23 cellular contexts compared by ENCODE assay signal in the genomic region with DNA sequence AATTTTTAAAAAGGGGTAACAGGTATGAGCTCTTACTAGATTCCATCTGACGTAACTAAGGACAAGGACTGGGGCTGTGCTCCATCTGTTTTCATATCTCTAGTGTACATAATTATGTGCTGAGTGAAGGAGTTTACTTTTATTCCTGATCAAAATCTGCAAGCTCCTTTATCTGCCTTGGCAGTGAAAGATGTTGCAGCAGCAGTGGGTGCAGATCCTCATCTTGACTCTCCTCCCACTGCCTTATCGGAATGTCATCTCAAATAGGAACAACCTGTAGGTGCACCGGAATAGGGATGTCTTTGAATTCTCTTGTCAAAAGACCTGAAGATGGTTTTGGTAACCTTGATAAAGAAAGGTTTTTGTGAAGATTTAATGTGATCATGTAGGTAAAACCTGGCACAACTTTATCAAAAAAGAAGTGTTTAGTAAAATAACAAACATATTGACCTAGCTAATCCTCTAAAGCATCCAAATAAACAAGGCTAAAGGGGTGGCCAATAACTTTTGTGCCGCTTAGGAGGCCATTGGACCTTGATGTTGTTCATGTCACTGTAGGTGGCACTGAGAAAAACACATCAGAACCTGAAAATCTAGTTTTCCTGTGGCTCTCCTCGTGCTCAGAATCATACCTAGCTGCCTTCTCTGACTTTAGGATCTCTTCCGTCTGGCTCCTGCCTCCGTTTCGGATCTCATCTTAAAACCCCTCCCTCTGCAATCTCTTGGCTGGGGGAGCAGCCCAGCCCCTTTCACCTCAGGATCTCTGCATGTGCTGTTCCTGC. TPM values are rescaled to one million over a fixed set of nuclear protein-coding genes. Genes with fewer than 3 reads are reported as not detected.
"Had no signal": no experiment of that assay in that cellular context is flagged by ENCODE, and none has a peak within 500 bp of the region (broad histone marks: within the 10 kb centered on the region; RNA-seq: fewer than 3 reads in every experiment).

No MANE protein-coding gene starts in this region.

- ATAC-seq: activated CD8-positive, alpha-beta T cell treated with anti-CD3 and anti-CD28 coated beads, Interleukin-2, amount 10 ng/mL, durations not matched to agents 7 days and 5 days; activated naive CD4-positive, alpha-beta T cell treated with anti-CD3 and anti-CD28 coated beads, Interleukin-2, amount 50 U/mL, for 72 hours; activated naive CD8-positive, alpha-beta T cell treated with anti-CD3 and anti-CD28 coated beads, Interleukin-2, amount 50 U/mL, for 24 hours; WTC11 had no signal

- H3K36me3 ChIP-seq: SJSA1 had no signal

- DNase-seq: activated CD4-positive, alpha-beta T cell treated with anti-CD3 and anti-CD28 coated beads for 48 hours; activated CD4-positive, alpha-beta T cell treated with anti-CD3 and anti-CD28 coated beads, Interleukin-2, amount 50 U/mL, for 4 hours; activated CD4-positive, CD25-positive, alpha-beta regulatory T cell treated with anti-CD3 and anti-CD28 coated beads, Interleukin-2, amount 50 U/mL, for 72 hours; activated CD8-positive, alpha-beta memory T cell treated with anti-CD3 and anti-CD28 coated beads, Interleukin-2, amount 50 U/mL, for 48 hours; activated CD8-positive, alpha-beta T cell treated with anti-CD3 and anti-CD28 coated beads, Interleukin-2, amount 10 ng/mL, durations not matched to agents 7 days and 5 days; activated effector memory CD4-positive, alpha-beta T cell treated with Interleukin-2 at 50 U/mL for 16 hours; activated naive CD4-positive, alpha-beta T cell; activated naive CD8-positive, alpha-beta T cell treated with anti-CD3 and anti-CD28 coated beads, Interleukin-2, amount 50 U/mL, for 24 hours; activated T-cell treated with anti-CD3 and anti-CD28 coated beads, Interleukin-2, amount 50 U/mL, for 1 hour; amniotic stem cell; KG1; NCI-H1092; NCI-H1417 treated with DMSO at 0.1 percent for 48 hours; NCI-H1694; NCI-H345; NCI-H510A; NCI-H526 treated with DMSO at 0.1 percent for 48 hours; NK-92 treated with Interleukin-12 subunit alpha and Interleukin-12 subunit beta, amount 100 ng/mL, for 24 hours; OCI-M1; SHP77 had no signal

- H3K27ac ChIP-seq: SJSA1 had no signal

- H3K4me3 ChIP-seq: SJSA1 had no signal

- H3K9me3 ChIP-seq: SJSA1 had no signal

RNA-seq across cellular contexts. Expression of a gene that starts 19.0 kb away (rescaled TPM):
- total RNA-seq: SJSA1 had no signal
